8 cellular contexts compared by ENCODE assay signal in the genomic region with DNA sequence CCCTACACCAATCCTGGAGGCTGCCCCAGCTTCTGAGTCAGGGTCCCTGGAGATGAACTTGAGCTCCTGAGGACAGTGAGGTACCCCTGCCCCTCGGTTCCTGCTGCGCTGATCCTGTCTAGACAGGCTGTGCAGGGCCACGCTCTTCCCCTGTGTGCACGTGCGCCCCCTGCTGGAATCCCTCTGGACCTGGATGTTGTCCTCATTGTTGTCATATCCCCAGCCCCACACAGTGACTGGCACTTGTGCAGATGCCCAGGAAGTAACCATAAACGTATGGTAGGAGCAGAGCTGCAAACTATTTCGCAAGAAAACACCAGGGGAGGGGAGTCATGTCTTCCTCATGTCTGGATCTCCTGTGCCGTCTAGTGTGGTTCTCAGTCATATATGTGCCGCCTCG.
DNase-seq lines count a peak whose midpoint lies in the region; ATAC-seq and TF ChIP-seq lines count a peak whose summit lies in the region.

No MANE protein-coding gene starts in this region.

- peak; percentile 36 for TF ChIP-seq CTCF in MCF 10A (IDR thresholded peaks at IDR 0.05; ENCODE audit: unreplicated experiment)
- no peak for TF ChIP-seq CTCF in breast epithelium (IDR thresholded peaks at IDR 0.05)
- peak in 4 of 6 experiments; percentile 14 to 47 (median 42) for TF ChIP-seq CTCF in Peyer's patch (IDR thresholded peaks at IDR 0.05)

- H3K36me3 ChIP-seq in breast epithelium (no peaks in the 10 kb centered on the region), Peyer's patch (no peaks in the 10 kb centered on the region)

- H3K9me3 ChIP-seq in breast epithelium (peaks cover 9 to 16% of the 10 kb centered on the region in 2 donors), Peyer's patch (no peaks in the 10 kb centered on the region)

- BruUV-seq in MCF 10A (replicated peaks; lab: Mats Ljungman, UMichigan) = no TSS peak

- POLR2A ChIA-PET in MCF 10A (lab: Yijun Ruan, JAX) = interaction anchor here (0.9 kb wide), 1 partner anchor 10 kb away, joined by 4 read pairs; no protein-coding TSS in a partner anchor

- H3K4me3 ChIP-seq in breast epithelium = no peak overlapping the region
- H3K4me3 ChIP-seq in Peyer's patch = no peak overlapping the region

- no peak for TF ChIP-seq POLR2A in breast epithelium (IDR thresholded peaks at IDR 0.05)
- no peak for TF ChIP-seq POLR2A in Peyer's patch (IDR thresholded peaks at IDR 0.05)

- no peaks in the 10 kb centered on the region for H3K27me3 Mint-ChIP-seq in MCF 10A (ENCODE audit: insufficient read depth, unreplicated experiment)

- H3K27ac ChIP-seq in breast epithelium (no peak overlapping the region), Peyer's patch (no peak overlapping the region)

- no peaks in the 10 kb centered on the region for H3K27me3 ChIP-seq in breast epithelium
- H3K27me3 ChIP-seq in Peyer's patch = no peaks in the 10 kb centered on the region

- no peak for ATAC-seq in GM19351 (IDR thresholded peaks at IDR 0.05; ENCODE audit: unreplicated experiment)

- no peak overlapping the region for H3K27ac Mint-ChIP-seq in MCF 10A (ENCODE audit: low read depth, unreplicated experiment)

- H3K4me1 ChIP-seq in breast epithelium (no peaks in the 10 kb centered on the region), Peyer's patch (no peaks in the 10 kb centered on the region)

- DNase-seq in MCF 10A (ENCODE audit: unreplicated experiment) (peak; percentile 59), breast epithelium (ENCODE audit: low spot score in 2 of 2) (no peak), Peyer's patch (peak; percentile 22 to 75 (median 73)), astrocyte of the hippocampus (ENCODE audit: low read depth, low spot score) (peak; percentile 14), kidney tubule cell (ENCODE audit: low spot score) (peak; percentile 41), H4 (ENCODE audit: low spot score) (no peak)
- DNase-seq in stimulated activated CD8-positive, alpha-beta memory T cell treated with anti-CD3 and anti-CD28 coated beads, Interleukin-4, amount 100 ng/mL, for 48 hours = peak; percentile 85

- intact Hi-C loops in MCF 10A (cut with micrococcal nuclease) (loop anchor here (10.0 kb wide), 1 partner anchor 99 kb away; no protein-coding TSS in a partner anchor), breast epithelium (cut with DNase I; ENCODE audit: low total_unique reads) (no loop called here)

- peaks cover 18% of the 10 kb centered on the region for H3K9me3 Mint-ChIP-seq in MCF 10A (ENCODE audit: unreplicated experiment)

- no peak overlapping the region for H3K4me3 Mint-ChIP-seq in MCF 10A (ENCODE audit: unreplicated experiment)

- CTCF ChIA-PET in MCF 10A (lab: Yijun Ruan, JAX) = interaction anchor here (0.6 to 0.7 kb wide), 2 partner anchors 374 to 564 kb away, joined by 3 read pairs; no protein-coding TSS in a partner anchor

- H3K4me1 Mint-ChIP-seq in MCF 10A (ENCODE audit: insufficient read depth, unreplicated experiment) = no peaks in the 10 kb centered on the region

- H3K36me3 Mint-ChIP-seq in MCF 10A (ENCODE audit: insufficient read depth, unreplicated experiment) = no peaks in the 10 kb centered on the region

Comparison
In these comparisons a context has a peak if more than half of its experiments do, and no peak if none do; other contexts are left out.
1. DNase-seq: peak in MCF 10A (single experiment), Peyer's patch (3 of 3), astrocyte of the hippocampus (single experiment), kidney tubule cell (single experiment) and stimulated activated CD8-positive, alpha-beta memory T cell treated with anti-CD3 and anti-CD28 coated beads, Interleukin-4, amount 100 ng/mL, for 48 hours (single experiment); none in breast epithelium (0 of 2) and H4 (single experiment).
2. CTCF ChIP-seq: peak in MCF 10A (single experiment) and Peyer's patch (4 of 6); none in breast epithelium (0 of 3).